ENCODE assay signal across 1 cellular context in genomic region chr3:43583481-43583880, GRCh38.
TF ChIP-seq lines count a peak whose summit lies in the region.

No MANE protein-coding gene starts in this region.

TF ChIP-seq in HCT116, 20 proteins besides CTCF, POLR2A, EP300 and RAD21 (continued from another document):
- TF ChIP-seq ZNF274 (IDR thresholded peaks at IDR 0.05; ENCODE audit: low read depth, low read length) (no peak), FOSL1 (IDR thresholded peaks at IDR 0.05; ENCODE audit: low read depth) (no peak), SRF (IDR thresholded peaks at IDR 0.05; ENCODE audit: low read depth) (no peak), REST (IDR thresholded peaks at IDR 0.05; ENCODE audit: low read depth) (no peak), EGR1 (IDR thresholded peaks at IDR 0.05; ENCODE audit: low read depth) (no peak), YY1 (IDR thresholded peaks at IDR 0.05; ENCODE audit: extremely low read depth, insufficient replicate concordance, low read depth, low read length) (no peak), JUND (IDR thresholded peaks at IDR 0.05) (no peak), EZH2 (IDR thresholded peaks at IDR 0.05) (no peak), POLR2AphosphoS5 (IDR thresholded peaks at IDR 0.05; ENCODE audit: low read depth, low read length) (no peak), ZBTB33 (IDR thresholded peaks at IDR 0.05; ENCODE audit: extremely low read depth, insufficient replicate concordance, low read length) (no peak), SIN3A (IDR thresholded peaks at IDR 0.05; ENCODE audit: low read depth) (no peak), CEBPB (IDR thresholded peaks at IDR 0.05; ENCODE audit: low read depth) (no peak)
